8 cellular contexts compared by ENCODE assay signal in genomic region chr10:132185601-132186487, GRCh38. TPM values are rescaled to one million over a fixed set of nuclear protein-coding genes. Genes with fewer than 3 reads are reported as not detected.
DNase-seq lines count a peak whose midpoint lies in the region; ATAC-seq and TF ChIP-seq lines count a peak whose summit lies in the region.

No MANE protein-coding gene starts in this region.

- no peak overlapping the region for H3K4ac ChIP-seq in H9 (ENCODE audit: low read depth, low read length)

- DNase-seq in H9 = peak; percentile 62
- no peak for DNase-seq in activated B cell treated with CpG ODN at 0.5 μM for 24 hours
- peak; percentile 43 for DNase-seq in choroid plexus epithelial cell (ENCODE audit: low read depth)
- DNase-seq in lung (ENCODE audit: low spot score) = no peak
- DNase-seq in suprapubic skin (ENCODE audit: low spot score in 2 of 2) = no peak

- no peaks in the 10 kb centered on the region for H3K9me3 ChIP-seq in H9 (ENCODE audit: control insufficient read depth, low read depth, low read length)
- peaks cover 0 to 7% of the 10 kb centered on the region in 2 donors for H3K9me3 ChIP-seq in lung (ENCODE audit: control insufficient read depth in 2 of 2, insufficient read depth in 1 of 2, low read length in 1 of 2)
- no peaks in the 10 kb centered on the region for H3K9me3 ChIP-seq in suprapubic skin

- peak; percentile 74 for ATAC-seq in activated B cell treated with CpG ODN at 0.5 μM for 24 hours (ENCODE audit: low read depth)
- peak; percentile 30 for ATAC-seq in lung (ENCODE audit: insufficient read depth, low FRiP score)
- ATAC-seq in GM18502 (IDR thresholded peaks at IDR 0.05; ENCODE audit: poor library complexity, unreplicated experiment) = no peak
- ATAC-seq in GM21619 (IDR thresholded peaks at IDR 0.05; ENCODE audit: unreplicated experiment) = no peak
- no peak for ATAC-seq in HG02588 (IDR thresholded peaks at IDR 0.05; ENCODE audit: unreplicated experiment)

- H3K56ac ChIP-seq in H9 (ENCODE audit: insufficient read length, low read depth, low read length) = no peak overlapping the region

- H3K18ac ChIP-seq in H9 (ENCODE audit: insufficient read length, low read depth, low read length) = no peak overlapping the region

- H3K4me2 ChIP-seq in H9 (ENCODE audit: insufficient read depth, insufficient read length, low read length) = peak overlapping the region; percentile 54

- no peak overlapping the region for H3K27ac Mint-ChIP-seq in H9
- H3K27ac Mint-ChIP-seq in activated B cell treated with CpG ODN at 0.5 μM for 24 hours = no peak overlapping the region

- H3K79me2 ChIP-seq in H9 (ENCODE audit: insufficient read depth, low read length) = no peaks in the 10 kb centered on the region

- H3K9me3 Mint-ChIP-seq in H9 (peaks cover 0 to 3% of the 10 kb centered on the region in 2 experiments; a peak in 2 of 5 replicates), activated B cell treated with CpG ODN at 0.5 μM for 24 hours (peaks cover 2% of the 10 kb centered on the region)

- no peak overlapping the region for H2BK120ac ChIP-seq in H9 (ENCODE audit: low read depth, low read length, poor library complexity, severe bottlenecking)

- H3K36me3 Mint-ChIP-seq in H9 (ENCODE audit: insufficient read depth in 1 of 3, low read depth in 3 of 3) = peaks cover 6 to 9% (median 9%) of the 10 kb centered on the region in 3 experiments; a peak in 5 of 7 replicates
- H3K36me3 Mint-ChIP-seq in activated B cell treated with CpG ODN at 0.5 μM for 24 hours (ENCODE audit: low read depth) = no peaks in the 10 kb centered on the region

- H3K9ac ChIP-seq in H9 (ENCODE audit: extremely low read depth, insufficient read length, low read length) = no peak overlapping the region

- peaks cover 22% of the 10 kb centered on the region for H3K23me2 ChIP-seq in H9 (ENCODE audit: insufficient read length, low read depth, low read length, poor library complexity, severe bottlenecking)

- POLR2A ChIA-PET in activated B cell treated with CpG ODN at 0.5 μM for 24 hours (lab: Charles Lee) = no interaction called here

- intact Hi-C loops in activated B cell treated with CpG ODN at 0.5 μM for 24 hours (cut with micrococcal nuclease) = loop anchor here (2.0 kb wide), 1 partner anchor 123 kb away; no protein-coding TSS in a partner anchor

- TF ChIP-seq POLR2A in suprapubic skin (IDR thresholded peaks at IDR 0.05) = no peak

- CTCF ChIA-PET in activated B cell treated with CpG ODN at 0.5 μM for 24 hours (lab: Charles Lee) = no interaction called here

- no peak overlapping the region for H4K91ac ChIP-seq in H9 (ENCODE audit: insufficient read length, low read depth, low read length)

- H4K20me1 ChIP-seq in H9 (ENCODE audit: control insufficient read depth, insufficient read depth, insufficient read length) = no peaks in the 10 kb centered on the region

- no peak overlapping the region for H2BK5ac ChIP-seq in H9 (ENCODE audit: insufficient read length, low read length)

- peaks cover 5 to 8% of the 10 kb centered on the region in 2 experiments for H3K4me1 Mint-ChIP-seq in H9
- peaks cover 12% of the 10 kb centered on the region for H3K4me1 Mint-ChIP-seq in activated B cell treated with CpG ODN at 0.5 μM for 24 hours

- H3K79me1 ChIP-seq in H9 (ENCODE audit: insufficient read depth, low read depth, low read length, poor library complexity, severe bottlenecking) = no peaks in the 10 kb centered on the region

- TF ChIP-seq CTCF in H9 (conservative IDR thresholded peaks at IDR 0.05) = no peak
- no peak for TF ChIP-seq CTCF in activated B cell treated with CpG ODN at 0.5 μM for 24 hours (IDR thresholded peaks at IDR 0.05)
- TF ChIP-seq CTCF in choroid plexus epithelial cell (conservative IDR thresholded peaks at IDR 0.05; ENCODE audit: low read depth, low read length) = no peak
- TF ChIP-seq CTCF in lung (IDR thresholded peaks at IDR 0.05; ENCODE audit: control extremely low read depth, extremely low read depth) = no peak
- TF ChIP-seq CTCF in suprapubic skin (IDR thresholded peaks at IDR 0.05) = no peak

- no peaks in the 10 kb centered on the region; the same call in 1 of the 2 replicates for H3K4me1 ChIP-seq in H9 (ENCODE audit: insufficient read depth, low read length)
- peaks cover 5 to 14% of the 10 kb centered on the region in 2 donors for H3K4me1 ChIP-seq in lung (ENCODE audit: control insufficient read depth in 2 of 2, insufficient read depth in 2 of 2, low read length in 2 of 2)
- H3K4me1 ChIP-seq in suprapubic skin = peaks cover 40% of the 10 kb centered on the region

- no peak overlapping the region for H2BK15ac ChIP-seq in H9 (ENCODE audit: low read depth, low read length)

- no peak overlapping the region for H4K5ac ChIP-seq in H9 (ENCODE audit: insufficient read length, low read depth, low read length)

- H2AK5ac ChIP-seq in H9 (ENCODE audit: insufficient read length, low read length) = no peak overlapping the region

- no peaks in the 10 kb centered on the region for H3K36me3 ChIP-seq in lung (ENCODE audit: control insufficient read depth in 2 of 2, insufficient read depth in 2 of 2, low read length in 2 of 2)
- H3K36me3 ChIP-seq in suprapubic skin = no peaks in the 10 kb centered on the region

- WGBS in H9 (ENCODE audit: extremely low coverage, insufficient read length, low lambda C conversion rate) = no CpG with 5 or more reads among the region's 99 CpGs
- 4% methylated on average over 70 to 99 of the region's 99 CpGs for WGBS in lung, 2 donors
- WGBS in suprapubic skin = 0% methylated on average over 5 of the region's 99 CpGs

- no peak overlapping the region for H3K23ac ChIP-seq in H9 (ENCODE audit: insufficient read length, low read depth, low read length)

- H2BK20ac ChIP-seq in H9 (ENCODE audit: low read depth, low read length, poor library complexity, severe bottlenecking) = no peak overlapping the region

- H3K4me3 ChIP-seq in choroid plexus epithelial cell (ENCODE audit: low read depth, low read length) = no peak overlapping the region
- H3K4me3 ChIP-seq in lung = no peak overlapping the region
- H3K4me3 ChIP-seq in suprapubic skin = peak overlapping the region; percentile 50

- no peak overlapping the region for H3K14ac ChIP-seq in H9 (ENCODE audit: insufficient read depth, low read length)

- H2BK12ac ChIP-seq in H9 (ENCODE audit: insufficient read length, low read depth, low read length) = no peak overlapping the region

- H2AFZ ChIP-seq in H9 (ENCODE audit: low read length) = no peak overlapping the region

- peaks cover 22% of the 10 kb centered on the region; the same call in 1 of the 2 replicates for H3K27me3 ChIP-seq in H9 (ENCODE audit: insufficient read depth, low read length)
- H3K27me3 ChIP-seq in lung (ENCODE audit: control insufficient read depth, insufficient read depth) = peaks cover 11% of the 10 kb centered on the region
- peaks cover 76% of the 10 kb centered on the region for H3K27me3 ChIP-seq in suprapubic skin

- H3K27me3 Mint-ChIP-seq in H9 (ENCODE audit: low read depth) = peaks cover 85% of the 10 kb centered on the region
- H3K27me3 Mint-ChIP-seq in activated B cell treated with CpG ODN at 0.5 μM for 24 hours = peaks cover 44% of the 10 kb centered on the region

- no peak overlapping the region for H4K8ac ChIP-seq in H9 (replicated peaks; ENCODE audit: insufficient read length, low read depth, low read length)

- no peak for TF ChIP-seq EP300 in suprapubic skin (IDR thresholded peaks at IDR 0.05)

- H3K27ac ChIP-seq in H9 (ENCODE audit: insufficient read length, low read depth, low read length) = no peak overlapping the region
- H3K27ac ChIP-seq in lung (ENCODE audit: low read depth in 1 of 2, low read length in 1 of 2) = no peak overlapping the region
- no peak overlapping the region for H3K27ac ChIP-seq in suprapubic skin

- no peak overlapping the region for H3T11ph ChIP-seq in H9 (ENCODE audit: low read length)

- peak overlapping the region; percentile 46 to 75 for H3K4me3 Mint-ChIP-seq in H9
- H3K4me3 Mint-ChIP-seq in activated B cell treated with CpG ODN at 0.5 μM for 24 hours = peak overlapping the region; percentile 57

RNA-seq across cellular contexts. Expression of gene DPYSL4, which starts 0.9 kb away (rescaled TPM):
- total RNA-seq in H9 (2021) = 26.3 and 29.0 TPM in 2 replicates
- 0.53 and 0.78 TPM in 2 replicates for total RNA-seq in activated B cell treated with CpG ODN at 0.5 μM for 24 hours
- 1 to 10 TPM; 1.1 to 1.5 TPM for total RNA-seq in lung
- polyA plus RNA-seq in lung = 1 to 10 TPM in 1 of 2 donors, under 1 TPM in 1; 0.33 to 1.5 TPM
- 1 to 10 TPM in 1 of 4 donors, under 1 TPM in 2, not detected in 1; 0.38 to 1.7 (median 0.91) TPM for total RNA-seq in suprapubic skin

Comparison
In these comparisons a context has a peak if more than half of its experiments do, and no peak if none do; other contexts are left out.
1. DNase-seq: peak in H9 (single experiment) and choroid plexus epithelial cell (single experiment); none in activated B cell treated with CpG ODN at 0.5 μM for 24 hours (single experiment), lung (single experiment) and suprapubic skin (0 of 2).
2. ATAC-seq: peak in activated B cell treated with CpG ODN at 0.5 μM for 24 hours (single experiment) and lung (single experiment); none in GM18502 (single experiment), GM21619 (single experiment) and HG02588 (single experiment).